20 cellular contexts compared by ENCODE assay signal in genomic region chr4:112923514-112923913, GRCh38.
"Had no signal": no experiment of that assay in that cellular context is flagged by ENCODE, and none has a peak within 500 bp of the region (broad histone marks: within the 10 kb centered on the region; RNA-seq: fewer than 3 reads in every experiment).

No MANE protein-coding gene starts in this region.

- H3K27ac ChIP-seq: neutrophil had no signal

- H3K36me3 ChIP-seq: breast epithelium, neutrophil had no signal

- H3K4me3 Mint-ChIP-seq: activated CD4-positive, alpha-beta T cell treated with anti-CD3 and anti-CD28 coated beads, Interleukin-2, amount 10 ng/mL, durations not matched to agents 24 days and 14 days; activated CD8-positive, alpha-beta T cell treated with anti-CD3 and anti-CD28 coated beads, Interleukin-2, amount 10 ng/mL, durations not matched to agents 7 days and 5 days; activated T-cell treated with anti-CD3 and anti-CD28 coated beads, Interleukin-2, amount 50 U/mL, for 24 hours; mesothelial cell of epicardium; natural killer cell treated with Interleukin-12 subunit alpha and Interleukin-12 subunit beta and Interleukin-15 and Interleukin-18, amount 100 ng/mL, for 72 hours had no signal

- H3K9me3 ChIP-seq: breast epithelium, neutrophil had no signal

- ATAC-seq: activated CD8-positive, alpha-beta T cell treated with anti-CD3 and anti-CD28 coated beads, Interleukin-2, amount 10 ng/mL, durations not matched to agents 7 days and 5 days; left cardiac atrium; natural killer cell treated with Interleukin-12 subunit alpha and Interleukin-12 subunit beta and Interleukin-15 and Interleukin-18, amount 100 ng/mL, for 72 hours had no signal

- H3K4me1 Mint-ChIP-seq: activated CD4-positive, alpha-beta T cell treated with anti-CD3 and anti-CD28 coated beads, Interleukin-2, amount 10 ng/mL, durations not matched to agents 24 days and 14 days had no signal

- H3K4me3 ChIP-seq: breast epithelium, lung had no signal

- H3K4me1 ChIP-seq: breast epithelium had no signal

- DNase-seq: activated CD4-positive, alpha-beta T cell treated with anti-CD3 and anti-CD28 coated beads, Interleukin-2, amount 10 ng/mL, durations not matched to agents 24 days and 14 days; activated CD4-positive, CD25-positive, alpha-beta regulatory T cell; activated CD8-positive, alpha-beta T cell treated with anti-CD3 and anti-CD28 coated beads, Interleukin-2, amount 10 ng/mL, durations not matched to agents 7 days and 5 days; activated naive CD4-positive, alpha-beta T cell treated with Interleukin-2 at 50 U/mL for 16 hours; activated T-cell treated with anti-CD3 and anti-CD28 coated beads, Interleukin-2, amount 50 U/mL, for 24 hours; anterior cingulate cortex; cerebellar nuclear complex; cortex of kidney; effector CD4-positive, alpha-beta T cell; left cardiac atrium; stimulated activated CD8-positive, alpha-beta memory T cell treated with anti-CD3 and anti-CD28 coated beads, Interleukin-4, amount 100 ng/mL, for 48 hours; stimulated activated naive CD4-positive, alpha-beta T cell treated with Interleukin-2 at 50 U/mL for 16 hours; T-helper 1 cell; T-helper 9 cell had no signal

- H3K36me3 Mint-ChIP-seq: mesothelial cell of epicardium; natural killer cell treated with Interleukin-12 subunit alpha and Interleukin-12 subunit beta and Interleukin-15 and Interleukin-18, amount 100 ng/mL, for 72 hours had no signal

- H3K27ac Mint-ChIP-seq: activated CD4-positive, alpha-beta T cell treated with anti-CD3 and anti-CD28 coated beads, Interleukin-2, amount 10 ng/mL, durations not matched to agents 24 days and 14 days; activated CD8-positive, alpha-beta T cell treated with anti-CD3 and anti-CD28 coated beads, Interleukin-2, amount 10 ng/mL, durations not matched to agents 7 days and 5 days; activated T-cell treated with anti-CD3 and anti-CD28 coated beads, Interleukin-2, amount 50 U/mL, for 24 hours; activated T-helper 2 cell treated with anti-CD3 and anti-CD28 coated beads, Interferon-gamma antibody, Interleukin-2, Interleukin-4, amounts not matched to agents 10 μg/mL and 5 μg/mL and 100 μg/mL, durations not matched to agents 14 hours and 24 hours and 36 hours; mesothelial cell of epicardium; natural killer cell treated with Interleukin-12 subunit alpha and Interleukin-12 subunit beta and Interleukin-15 and Interleukin-18, amount 100 ng/mL, for 72 hours had no signal

- H3K27me3 Mint-ChIP-seq: natural killer cell treated with Interleukin-12 subunit alpha and Interleukin-12 subunit beta and Interleukin-15 and Interleukin-18, amount 100 ng/mL, for 72 hours had no signal

- H3K9me3 Mint-ChIP-seq: activated CD4-positive, alpha-beta T cell treated with anti-CD3 and anti-CD28 coated beads, Interleukin-2, amount 10 ng/mL, durations not matched to agents 24 days and 14 days; activated T-cell treated with anti-CD3 and anti-CD28 coated beads, Interleukin-2, amount 50 U/mL, for 24 hours; activated T-helper 2 cell treated with anti-CD3 and anti-CD28 coated beads, Interferon-gamma antibody, Interleukin-2, Interleukin-4, amounts not matched to agents 10 μg/mL and 5 μg/mL and 100 μg/mL, durations not matched to agents 14 hours and 24 hours and 36 hours; mesothelial cell of epicardium; natural killer cell treated with Interleukin-12 subunit alpha and Interleukin-12 subunit beta and Interleukin-15 and Interleukin-18, amount 100 ng/mL, for 72 hours had no signal

- H3K27me3 ChIP-seq: breast epithelium, neutrophil had no signal
